Comparison of ENCODE assay signal across 18 cellular contexts in genomic region chr17:14316131-14316854, GRCh38. TPM values are rescaled to one million over a fixed set of nuclear protein-coding genes. Genes with fewer than 3 reads are reported as not detected.
DNase-seq lines count a peak whose midpoint lies in the region; ATAC-seq and TF ChIP-seq lines count a peak whose summit lies in the region.
"Had no signal": no experiment of that assay in that cellular context is flagged by ENCODE, and none has a peak within 500 bp of the region (broad histone marks: within the 10 kb centered on the region; RNA-seq: fewer than 3 reads in every experiment).

No MANE protein-coding gene starts in this region.

- no peak for TF ChIP-seq POLR2A in heart left ventricle (IDR thresholded peaks at IDR 0.05)

- peak overlapping the region in 7 of 10 donors; percentile 0 to 81 (median 31) for H3K4me3 Mint-ChIP-seq in naive thymus-derived CD4-positive, alpha-beta T cell
- H3K4me3 Mint-ChIP-seq: activated B cell treated with CpG ODN at 0.5 μM for 24 hours; activated CD8-positive, alpha-beta memory T cell treated with anti-CD3 and anti-CD28 coated beads, Interleukin-2, amount 10 ng/mL, durations not matched to agents 7 days and 5 days; central memory CD8-positive, alpha-beta T cell had no signal

- H3K27me3 Mint-ChIP-seq in naive thymus-derived CD4-positive, alpha-beta T cell = no peaks in the 10 kb centered on the region
- H3K27me3 Mint-ChIP-seq: activated CD8-positive, alpha-beta memory T cell treated with anti-CD3 and anti-CD28 coated beads, Interleukin-2, amount 10 ng/mL, durations not matched to agents 7 days and 5 days; central memory CD8-positive, alpha-beta T cell had no signal

- H3K9me3 ChIP-seq in DND-41 (ENCODE audit: insufficient read depth, low read length, severe bottlenecking) = no peaks in the 10 kb centered on the region
- no peaks in the 10 kb centered on the region for H3K9me3 ChIP-seq in naive thymus-derived CD4-positive, alpha-beta T cell (ENCODE audit: control insufficient read depth in 2 of 3, low read length in 3 of 3)
- no peaks in the 10 kb centered on the region for H3K9me3 ChIP-seq in ascending aorta
- H3K9me3 ChIP-seq in heart left ventricle = no peaks in the 10 kb centered on the region
- H3K9me3 ChIP-seq: gastrocnemius medialis had no signal

- peaks cover 55 to 90% (median 85%) of the 10 kb centered on the region in 7 donors for H3K4me1 Mint-ChIP-seq in naive thymus-derived CD4-positive, alpha-beta T cell
- H3K4me1 Mint-ChIP-seq: activated B cell treated with CpG ODN at 0.5 μM for 24 hours had no signal

- H3K4me2 ChIP-seq in DND-41 (ENCODE audit: insufficient read depth, low read length) = no peak overlapping the region

- peaks cover 14% of the 10 kb centered on the region; the same call in 1 of the 2 replicates for H3K36me3 ChIP-seq in DND-41 (ENCODE audit: insufficient read depth, low read length)
- H3K36me3 ChIP-seq in naive thymus-derived CD4-positive, alpha-beta T cell (ENCODE audit: control insufficient read depth in 2 of 3, insufficient read depth in 3 of 3, low read length in 3 of 3) = no peaks in the 10 kb centered on the region
- H3K36me3 ChIP-seq in ascending aorta = no peaks in the 10 kb centered on the region
- no peaks in the 10 kb centered on the region for H3K36me3 ChIP-seq in heart left ventricle
- H3K36me3 ChIP-seq: gastrocnemius medialis had no signal

- H3K4me3 ChIP-seq in DND-41 (ENCODE audit: low read depth in 1 of 2, low read length in 2 of 2) (no peak overlapping the region), choroid plexus epithelial cell (ENCODE audit: low read depth, low read length) (no peak overlapping the region), ascending aorta (no peak overlapping the region), heart left ventricle (no peak overlapping the region)
- H3K4me3 ChIP-seq in naive thymus-derived CD4-positive, alpha-beta T cell (ENCODE audit: low read length) = no peak overlapping the region
- H3K4me3 ChIP-seq: gastrocnemius medialis had no signal

- peak overlapping the region in 5 of 9 donors; percentile 10 to 33 (median 20) for H3K27ac Mint-ChIP-seq in naive thymus-derived CD4-positive, alpha-beta T cell
- H3K27ac Mint-ChIP-seq: activated B cell treated with CpG ODN at 0.5 μM for 24 hours; activated CD8-positive, alpha-beta memory T cell treated with anti-CD3 and anti-CD28 coated beads, Interleukin-2, amount 10 ng/mL, durations not matched to agents 7 days and 5 days; activated naive CD4-positive, alpha-beta T cell treated with anti-CD3 and anti-CD28 coated beads, Interleukin-2, amount 50 U/mL, for 72 hours had no signal

- H3K27me3 ChIP-seq in DND-41 (ENCODE audit: insufficient read depth, low read length, poor library complexity) (no peaks in the 10 kb centered on the region), ascending aorta (no peaks in the 10 kb centered on the region), heart left ventricle (peaks cover 0 to 11% (median 0%) of the 10 kb centered on the region in 9 donors)
- H3K27me3 ChIP-seq in naive thymus-derived CD4-positive, alpha-beta T cell (ENCODE audit: control insufficient read depth in 2 of 2, insufficient read depth in 2 of 2, low read length in 2 of 2) = no peaks in the 10 kb centered on the region

- CTCF ChIA-PET in naive thymus-derived CD4-positive, alpha-beta T cell (lab: Charles Lee) = interaction anchor here (0.6 to 0.9 kb wide), 4 partner anchors 10 to 222 kb away, joined by 3 to 7 read pairs (median 4); no protein-coding TSS in a partner anchor

- 62 to 74% (median 69%) methylated on average over 10 of the region's 10 CpGs for WGBS in heart left ventricle, 4 donors

- TF ChIP-seq CTCF in DND-41 (IDR thresholded peaks at IDR 0.05; ENCODE audit: borderline replicate concordance, extremely low read depth, low read length, poor library complexity, severe bottlenecking) (no peak), choroid plexus epithelial cell (conservative IDR thresholded peaks at IDR 0.05; ENCODE audit: low read depth, low read length) (peak; percentile 3), ascending aorta (IDR thresholded peaks at IDR 0.05) (no peak), heart left ventricle (IDR thresholded peaks at IDR 0.05) (no peak)

- H3K27ac ChIP-seq in DND-41 (ENCODE audit: low read length) = peak overlapping the region; percentile 92; the same call in 1 of the 2 replicates
- H3K27ac ChIP-seq in naive thymus-derived CD4-positive, alpha-beta T cell (ENCODE audit: low read depth, low read length) = no peak overlapping the region
- no peak overlapping the region for H3K27ac ChIP-seq in ascending aorta
- H3K27ac ChIP-seq in heart left ventricle = no peak overlapping the region
- H3K27ac ChIP-seq: gastrocnemius medialis had no signal

- peaks cover 4% of the 10 kb centered on the region; the same call in 1 of the 2 replicates for H4K20me1 ChIP-seq in DND-41 (ENCODE audit: insufficient read depth, low read length)

- no peaks in the 10 kb centered on the region for H3K9me3 Mint-ChIP-seq in naive thymus-derived CD4-positive, alpha-beta T cell
- H3K9me3 Mint-ChIP-seq: activated B cell treated with CpG ODN at 0.5 μM for 24 hours; activated naive CD4-positive, alpha-beta T cell treated with anti-CD3 and anti-CD28 coated beads, Interleukin-2, amount 50 U/mL, for 72 hours; central memory CD8-positive, alpha-beta T cell had no signal

- H3K9ac ChIP-seq in DND-41 (ENCODE audit: low read depth, low read length) = no peak overlapping the region

- peaks cover 69% of the 10 kb centered on the region for H3K79me2 ChIP-seq in DND-41 (ENCODE audit: insufficient read depth, low read length)

- H3K4me1 ChIP-seq in DND-41 (ENCODE audit: insufficient read depth, low read length) (peaks cover 63% of the 10 kb centered on the region), ascending aorta (no peaks in the 10 kb centered on the region), heart left ventricle (peaks cover 0 to 25% (median 5%) of the 10 kb centered on the region in 12 donors)
- peaks cover 4 to 32% of the 10 kb centered on the region in 2 donors for H3K4me1 ChIP-seq in naive thymus-derived CD4-positive, alpha-beta T cell (ENCODE audit: control insufficient read depth in 2 of 2, insufficient read depth in 2 of 2, low read length in 2 of 2)
- H3K4me1 ChIP-seq: gastrocnemius medialis had no signal

- no peak overlapping the region for H2AFZ ChIP-seq in DND-41 (ENCODE audit: low read depth, low read length)

- intact Hi-C loops in naive thymus-derived CD4-positive, alpha-beta T cell (cut with micrococcal nuclease) = no loop called here
- intact Hi-C loops in ascending aorta (cut with DNase I) (no loop called here), heart left ventricle (cut with DNase I) (no loop called here)

- H3K36me3 Mint-ChIP-seq in naive thymus-derived CD4-positive, alpha-beta T cell = peaks cover 0 to 48% (median 39%) of the 10 kb centered on the region in 5 donors

- POLR2A ChIA-PET in naive thymus-derived CD4-positive, alpha-beta T cell (lab: Charles Lee) = interaction anchor here (0.6 to 2.1 kb wide), 2 partner anchors 15 to 88 kb away, joined by 3 to 8 read pairs; partner anchors contain the start of gene HS3ST3B1

- no peak for DNase-seq in DND-41
- peak; percentile 30 for DNase-seq in MV-4-11 (lab: John Stamatoyannopoulos, UW)
- DNase-seq in choroid plexus epithelial cell (ENCODE audit: low read depth) = peak; percentile 71
- DNase-seq in naive thymus-derived CD4-positive, alpha-beta T cell = no peak
- no peak for DNase-seq in ascending aorta (ENCODE audit: low spot score in 2 of 2)
- DNase-seq in dermis blood vessel endothelial cell = no peak
- DNase-seq in heart left ventricle = no peak
- DNase-seq: activated B cell treated with CpG ODN at 0.5 μM for 24 hours; activated CD8-positive, alpha-beta memory T cell treated with anti-CD3 and anti-CD28 coated beads, Interleukin-2, amount 10 ng/mL, durations not matched to agents 7 days and 5 days; C1 segment of cervical spinal cord; DMS79 treated with DMSO at 0.1 percent for 48 hours; gastrocnemius medialis; NCI-H146; NCI-H446; SW 1271 had no signal

- no peak for ATAC-seq in DND-41 (ENCODE audit: insufficient read depth, low read depth)
- ATAC-seq in naive thymus-derived CD4-positive, alpha-beta T cell = no peak
- no peak for ATAC-seq in heart left ventricle
- ATAC-seq: activated CD8-positive, alpha-beta memory T cell treated with anti-CD3 and anti-CD28 coated beads, Interleukin-2, amount 10 ng/mL, durations not matched to agents 7 days and 5 days; activated naive CD4-positive, alpha-beta T cell treated with anti-CD3 and anti-CD28 coated beads, Interleukin-2, amount 50 U/mL, for 72 hours; gastrocnemius medialis; Panc1 had no signal

RNA-seq across cellular contexts. Expression of gene HS3ST3B1, which starts 15.4 kb away (rescaled TPM):
- total RNA-seq in naive thymus-derived CD4-positive, alpha-beta T cell = 10 to 100 TPM; 11.7 to 40.7 (median 30.8) TPM
- 10 to 100 TPM in 1 of 2 donors, 1 to 10 TPM in 1; 7.9 to 12.2 TPM for polyA plus RNA-seq in naive thymus-derived CD4-positive, alpha-beta T cell
- total RNA-seq in ascending aorta (14.6 TPM), dermis blood vessel endothelial cell (0.28 and 1.4 TPM in 2 replicates), heart left ventricle (1 to 10 TPM; 1.8 to 3.9 (median 3.4) TPM)
- 1 to 10 TPM in 1 of 2 donors, under 1 TPM in 1; 0.61 to 2.3 TPM for polyA plus RNA-seq in heart left ventricle

Comparison
In these comparisons a context has a peak if more than half of its experiments do, and no peak if none do; other contexts are left out.
1. DNase-seq: peak in MV-4-11 (single experiment) and choroid plexus epithelial cell (single experiment); none in DND-41 (single experiment), naive thymus-derived CD4-positive, alpha-beta T cell (0 of 9), ascending aorta (0 of 2), dermis blood vessel endothelial cell (single experiment) and heart left ventricle (0 of 5).